9 cellular contexts compared by ENCODE assay signal in genomic region chr16:27325736-27326135, GRCh38. TPM values are rescaled to one million over a fixed set of nuclear protein-coding genes. Genes with fewer than 3 reads are reported as not detected.
A peak's percentile ranks its signal among the peaks of the same experiment; 100 is the strongest.
DNase-seq lines count a peak whose midpoint lies in the region; ATAC-seq and TF ChIP-seq lines count a peak whose summit lies in the region.
"Had no signal": no experiment of that assay in that cellular context is flagged by ENCODE, and none has a peak within 500 bp of the region (broad histone marks: within the 10 kb centered on the region; RNA-seq: fewer than 3 reads in every experiment).

No MANE protein-coding gene starts in this region.

- H3K4me1 Mint-ChIP-seq in activated CD4-positive, alpha-beta memory T cell treated with anti-CD3 and anti-CD28 coated beads for 36 hours (ENCODE audit: low read depth) = peaks cover 90% of the 10 kb centered on the region

- WGBS in gastroesophageal sphincter (ENCODE audit: low coverage in 1 of 2), 2 donors = 76 to 90% methylated on average over 5 to 8 of the region's 8 CpGs
- 96% methylated on average over 8 of the region's 8 CpGs for WGBS in smooth muscle cell (ENCODE audit: low lambda C conversion rate)
- WGBS in ovary, 3 donors = 86% methylated on average over 8 of the region's 8 CpGs

- peaks cover 76% of the 10 kb centered on the region for H3K36me3 ChIP-seq in DOHH2 (ENCODE audit: control insufficient read depth, low read length)
- H3K36me3 ChIP-seq in gastroesophageal sphincter = no peaks in the 10 kb centered on the region
- H3K36me3 ChIP-seq in smooth muscle cell (ENCODE audit: low read depth) = no peaks in the 10 kb centered on the region
- H3K36me3 ChIP-seq in Karpas-422 (ENCODE audit: insufficient read depth, low read length) = no peaks in the 10 kb centered on the region
- H3K36me3 ChIP-seq in ovary = no peaks in the 10 kb centered on the region

- POLR2A ChIA-PET in activated CD4-positive, alpha-beta memory T cell treated with anti-CD3 and anti-CD28 coated beads for 36 hours (lab: Charles Lee) = no interaction called here

- H3K9ac ChIP-seq in smooth muscle cell (ENCODE audit: low read depth) (no peak overlapping the region), Karpas-422 (ENCODE audit: low read length) (no peak overlapping the region)

- H3K27ac ChIP-seq in DOHH2 (ENCODE audit: low read depth, low read length) (no peak overlapping the region), gastroesophageal sphincter (peak overlapping the region; percentile 94 to 99 (median 98)), smooth muscle cell (ENCODE audit: low read depth) (peak overlapping the region; percentile 94), Karpas-422 (ENCODE audit: low read length) (no peak overlapping the region), ovary (no peak overlapping the region)

- H3K27me3 Mint-ChIP-seq in activated CD4-positive, alpha-beta memory T cell treated with anti-CD3 and anti-CD28 coated beads for 36 hours = no peaks in the 10 kb centered on the region

- intact Hi-C loops in activated CD4-positive, alpha-beta memory T cell treated with anti-CD3 and anti-CD28 coated beads for 36 hours (cut with micrococcal nuclease) = no loop called here
- intact Hi-C loops in ovary (cut with DNase I) = no loop called here

- H3K27ac Mint-ChIP-seq in activated CD4-positive, alpha-beta memory T cell treated with anti-CD3 and anti-CD28 coated beads for 36 hours = peak overlapping the region; percentile 89

- ATAC-seq in gastroesophageal sphincter (no peak), GM19023 (IDR thresholded peaks at IDR 0.05; ENCODE audit: unreplicated experiment) (no peak)

- H4K20me1 ChIP-seq in DOHH2 (ENCODE audit: control insufficient read depth, insufficient read depth, low read depth, low read length) (peaks cover 15% of the 10 kb centered on the region; the same call in 1 of the 2 replicates), smooth muscle cell (ENCODE audit: low read depth) (no peaks in the 10 kb centered on the region), Karpas-422 (ENCODE audit: insufficient read depth, low read depth, low read length) (0 out of 2 replicates have a peak, but pooled peaks cover 4% of the 10 kb centered on the region)

- TF ChIP-seq POLR2A in gastroesophageal sphincter (IDR thresholded peaks at IDR 0.05) (no peak), ovary (IDR thresholded peaks at IDR 0.05) (no peak)

- H3K36me3 Mint-ChIP-seq in activated CD4-positive, alpha-beta memory T cell treated with anti-CD3 and anti-CD28 coated beads for 36 hours = peaks cover 51% of the 10 kb centered on the region

- peaks cover 45% of the 10 kb centered on the region for H3K4me1 ChIP-seq in DOHH2 (ENCODE audit: control insufficient read depth, low read length)
- peaks cover 8 to 100% (median 57%) of the 10 kb centered on the region in 3 donors for H3K4me1 ChIP-seq in gastroesophageal sphincter
- no peaks in the 10 kb centered on the region for H3K4me1 ChIP-seq in smooth muscle cell (ENCODE audit: low read depth)
- no peaks in the 10 kb centered on the region for H3K4me1 ChIP-seq in Karpas-422 (ENCODE audit: low read length)
- H3K4me1 ChIP-seq in ovary (ENCODE audit: insufficient read depth) = peaks cover 2% of the 10 kb centered on the region

- no peak for TF ChIP-seq EP300 in gastroesophageal sphincter (IDR thresholded peaks at IDR 0.05)
- TF ChIP-seq EP300 in ovary (IDR thresholded peaks at IDR 0.05) = no peak

- no peaks in the 10 kb centered on the region for H3K9me3 ChIP-seq in DOHH2 (ENCODE audit: control insufficient read depth, insufficient read depth, low read length)
- H3K9me3 ChIP-seq in gastroesophageal sphincter = no peaks in the 10 kb centered on the region
- no peaks in the 10 kb centered on the region for H3K9me3 ChIP-seq in smooth muscle cell (replicated peaks; ENCODE audit: low read depth)
- H3K9me3 ChIP-seq in Karpas-422 (ENCODE audit: low read length) = no peaks in the 10 kb centered on the region
- no peaks in the 10 kb centered on the region for H3K9me3 ChIP-seq in ovary

- H2AFZ ChIP-seq in smooth muscle cell (ENCODE audit: low read depth) (no peak overlapping the region), Karpas-422 (ENCODE audit: low read length) (no peak overlapping the region)

- no peaks in the 10 kb centered on the region for H3K27me3 ChIP-seq in DOHH2 (ENCODE audit: control insufficient read depth, low read length)
- H3K27me3 ChIP-seq in gastroesophageal sphincter = no peaks in the 10 kb centered on the region
- H3K27me3 ChIP-seq in smooth muscle cell (ENCODE audit: low read depth) = no peaks in the 10 kb centered on the region
- H3K27me3 ChIP-seq in Karpas-422 (ENCODE audit: low read length) = no peaks in the 10 kb centered on the region
- H3K27me3 ChIP-seq in ovary = no peaks in the 10 kb centered on the region

- no peak for DNase-seq in activated CD4-positive, alpha-beta memory T cell treated with anti-CD3 and anti-CD28 coated beads for 36 hours
- DNase-seq in smooth muscle cell (lab: John Stamatoyannopoulos, UW; ENCODE audit: unreplicated experiment) (no peak), HCEC 1CT (no peak), Karpas-422 (no peak), ovary (no peak)
- DNase-seq: NCI-H1092 treated with DMSO at 0.1 percent for 48 hours had no signal

- CTCF ChIA-PET in activated CD4-positive, alpha-beta memory T cell treated with anti-CD3 and anti-CD28 coated beads for 36 hours (lab: Charles Lee) = interaction anchor here (4.6 kb wide), 1 partner anchor 91 kb away, joined by 28 read pairs; no protein-coding TSS in a partner anchor

- H3K4me2 ChIP-seq in DOHH2 (ENCODE audit: low read length) (0 out of 2 replicates have a peak overlapping the region, but pooled peaks have one; percentile 5), smooth muscle cell (no peak overlapping the region), Karpas-422 (ENCODE audit: low read depth, low read length, poor library complexity, severe bottlenecking) (no peak overlapping the region)

- H3K9me3 Mint-ChIP-seq in activated CD4-positive, alpha-beta memory T cell treated with anti-CD3 and anti-CD28 coated beads for 36 hours = no peaks in the 10 kb centered on the region

- H3K9me2 ChIP-seq in DOHH2 (replicated peaks; ENCODE audit: control insufficient read depth, low read length) (no peaks in the 10 kb centered on the region), Karpas-422 (replicated peaks; ENCODE audit: insufficient read depth, low read length) (no peaks in the 10 kb centered on the region)

- no peaks in the 10 kb centered on the region for H3F3A ChIP-seq in DOHH2 (ENCODE audit: control insufficient read depth, insufficient read depth)
- peaks cover 25% of the 10 kb centered on the region for H3F3A ChIP-seq in smooth muscle cell (ENCODE audit: low read depth)

- no peak for TF ChIP-seq CTCF in DOHH2 (IDR thresholded peaks at IDR 0.05; ENCODE audit: low read depth, low read length, poor library complexity, severe bottlenecking)
- TF ChIP-seq CTCF in gastroesophageal sphincter (IDR thresholded peaks at IDR 0.05) = no peak
- TF ChIP-seq CTCF in smooth muscle cell (IDR thresholded peaks at IDR 0.05; ENCODE audit: borderline replicate concordance, insufficient read depth, poor library complexity, severe bottlenecking) = no peak
- no peak for TF ChIP-seq CTCF in ovary (IDR thresholded peaks at IDR 0.05)

- H3K4me3 Mint-ChIP-seq in activated CD4-positive, alpha-beta memory T cell treated with anti-CD3 and anti-CD28 coated beads for 36 hours = no peak overlapping the region

- H3K79me2 ChIP-seq in DOHH2 (ENCODE audit: control insufficient read depth, low read length) = peaks cover 100% of the 10 kb centered on the region
- peaks cover 65% of the 10 kb centered on the region for H3K79me2 ChIP-seq in smooth muscle cell (ENCODE audit: low read depth)
- H3K79me2 ChIP-seq in Karpas-422 (ENCODE audit: low read length) = no peaks in the 10 kb centered on the region

- H3K4me3 ChIP-seq in DOHH2 (ENCODE audit: low read length) (no peak overlapping the region), gastroesophageal sphincter (no peak overlapping the region), smooth muscle cell (no peak overlapping the region), Karpas-422 (ENCODE audit: low read length) (no peak overlapping the region), ovary (no peak overlapping the region)

RNA-seq across cellular contexts. Expression of gene IL4R, which starts 12.0 kb away (rescaled TPM):
- total RNA-seq in activated CD4-positive, alpha-beta memory T cell treated with anti-CD3 and anti-CD28 coated beads for 36 hours = 100 to 1,000 TPM; 146 to 153 TPM
- total RNA-seq in gastroesophageal sphincter = 100 to 1,000 TPM in 2 of 4 donors, 10 to 100 TPM in 2; 72.3 to 212 (median 110) TPM
- 13.4 and 17.2 TPM in 2 replicates for total RNA-seq in smooth muscle cell
- 24.0 and 35.3 TPM in 2 replicates for polyA plus RNA-seq in smooth muscle cell
- total RNA-seq in Karpas-422 (2014; rRNA removed; shearing (Covaris generic); ENCODE audit: low replicate concordance) = 0.94 and 12.0 TPM in 2 replicates
- total RNA-seq in ovary = 10 to 100 TPM; 11.3 to 39.5 (median 17.4) TPM
- polyA plus RNA-seq in ovary = 10 to 100 TPM; 13.5 to 26.6 TPM

RNA-seq across cellular contexts. Expression of gene NSMCE1, which starts 57.2 kb away (rescaled TPM):
- total RNA-seq in activated CD4-positive, alpha-beta memory T cell treated with anti-CD3 and anti-CD28 coated beads for 36 hours = 100 to 1,000 TPM; 120 to 121 TPM
- total RNA-seq in gastroesophageal sphincter (10 to 100 TPM; 48.4 to 66.0 (median 63.3) TPM), smooth muscle cell (35.7 and 36.9 TPM in 2 replicates), ovary (10 to 100 TPM; 19.8 to 68.4 (median 48.9) TPM)
- polyA plus RNA-seq in smooth muscle cell (59.1 and 61.2 TPM in 2 replicates), ovary (10 to 100 TPM; 57.2 to 66.0 TPM)
- total RNA-seq in Karpas-422 (2014; rRNA removed; shearing (Covaris generic); ENCODE audit: low replicate concordance) = 59.2 and 77.8 TPM in 2 replicates

Comparison
In these comparisons a context has a peak if more than half of its experiments do, and no peak if none do; other contexts are left out.
1. H3K27ac ChIP-seq: peak in gastroesophageal sphincter (4 of 4) and smooth muscle cell (single experiment); none in DOHH2 (single experiment), Karpas-422 (single experiment) and ovary (0 of 2).